ENCODE assay signal across 10 cellular contexts in genomic region chr6:106560966-106561740, GRCh38.
DNase-seq lines count a peak whose midpoint lies in the region; ATAC-seq, FAIRE-seq and TF ChIP-seq lines count a peak whose summit lies in the region.
"Had no signal": no experiment of that assay in that cellular context is flagged by ENCODE, and none has a peak within 500 bp of the region (broad histone marks: within the 10 kb centered on the region; RNA-seq: fewer than 3 reads in every experiment).

No MANE protein-coding gene starts in this region.

- H3K27me3 ChIP-seq in keratinocyte (ENCODE audit: control insufficient read depth, extremely low read depth, insufficient read depth, low read length), result no peaks in the 10 kb centered on the region

- H3K9ac ChIP-seq in keratinocyte (ENCODE audit: control insufficient read depth, extremely low read depth, insufficient read depth, low read length), result peak overlapping the region; percentile 41

- H3K4me1 ChIP-seq in keratinocyte (ENCODE audit: control insufficient read depth, extremely low read depth, insufficient read depth, low read length), result peaks cover 25% of the 10 kb centered on the region

- H2AFZ ChIP-seq in keratinocyte (ENCODE audit: control insufficient read depth, low read length), result no peak overlapping the region

- H3K27ac ChIP-seq in keratinocyte (ENCODE audit: control insufficient read depth, insufficient read depth, low read length), result peak overlapping the region; percentile 83

- no peaks in the 10 kb centered on the region for H3K9me3 ChIP-seq in keratinocyte (ENCODE audit: control insufficient read depth, low read depth, low read length)

- intact Hi-C loops in left cardiac atrium (cut with DNase I), result no loop called here

- peaks cover 17 to 26% of the 10 kb centered on the region in 2 experiments for H3K36me3 ChIP-seq in keratinocyte (ENCODE audit: control insufficient read depth in 2 of 2, extremely low read depth in 1 of 2, insufficient read depth in 2 of 2, low read length in 2 of 2)

- no peaks in the 10 kb centered on the region for H3K9me3 Mint-ChIP-seq in activated naive CD8-positive, alpha-beta T cell treated with anti-CD3 and anti-CD28 coated beads for 36 hours

- peaks cover 13% of the 10 kb centered on the region for H3K4me1 Mint-ChIP-seq in activated naive CD8-positive, alpha-beta T cell treated with anti-CD3 and anti-CD28 coated beads for 36 hours

- H3K4me2 ChIP-seq in keratinocyte (ENCODE audit: control insufficient read depth, extremely low read depth, insufficient read depth, low read depth, low read length), result peak overlapping the region; percentile 63

- no peak overlapping the region for H3K4me3 Mint-ChIP-seq in activated naive CD8-positive, alpha-beta T cell treated with anti-CD3 and anti-CD28 coated beads for 36 hours

- TF ChIP-seq CTCF in AG09309 (IDR thresholded peaks at IDR 0.05; ENCODE audit: control insufficient read depth, insufficient read depth, low read depth, low read length, missing control alignments) (no peak), keratinocyte (optimal IDR thresholded peaks at IDR 0.05 in 1 of 3, IDR thresholded peaks at IDR 0.05 in 1 of 3, conservative IDR thresholded peaks at IDR 0.05 in 1 of 3; ENCODE audit: extremely low read depth in 1 of 3, insufficient read depth in 2 of 3, low read length in 3 of 3) (no peak)

- peak; percentile 41 for DNase-seq in AG09309 (ENCODE audit: low read depth)
- DNase-seq in HT1080 (ENCODE audit: low read depth), result peak; percentile 55
- peak; percentile 11 for DNase-seq in activated naive CD8-positive, alpha-beta T cell treated with anti-CD3 and anti-CD28 coated beads for 36 hours
- no peak for DNase-seq in keratinocyte (ENCODE audit: low read depth, low spot score)
- DNase-seq in Ammon's horn (ENCODE audit: low spot score), result no peak
- no peak for DNase-seq in left cardiac atrium
- DNase-seq in activated CD4-positive, alpha-beta T cell treated with anti-CD3 and anti-CD28 coated beads for 4 hours, result no peak
- DNase-seq: retina; stimulated activated naive CD4-positive, alpha-beta T cell had no signal

- dilution Hi-C loops in keratinocyte (cut with MboI; ENCODE audit: extremely low pct_ligation_motif_present, low sequenced_read_pairs), result no loop called here

- no peaks in the 10 kb centered on the region for H3K27me3 Mint-ChIP-seq in activated naive CD8-positive, alpha-beta T cell treated with anti-CD3 and anti-CD28 coated beads for 36 hours

- H4K20me1 ChIP-seq in keratinocyte (ENCODE audit: control insufficient read depth, extremely low read depth, insufficient read depth, low read length), result no peaks in the 10 kb centered on the region

- H3K9me1 ChIP-seq in keratinocyte (ENCODE audit: control insufficient read depth, extremely low read depth, insufficient read depth, low read length), result no peaks in the 10 kb centered on the region

- FAIRE-seq in keratinocyte (lab: Jason Lieb, UNC), result peak; percentile 88

- no peak for ATAC-seq in left cardiac atrium
- no peak for ATAC-seq in HG02840 (IDR thresholded peaks at IDR 0.05; ENCODE audit: low FRiP score, unreplicated experiment)

- no peaks in the 10 kb centered on the region for H3K79me2 ChIP-seq in keratinocyte (ENCODE audit: control insufficient read depth, insufficient read depth, low read length)

- H3K36me3 Mint-ChIP-seq in activated naive CD8-positive, alpha-beta T cell treated with anti-CD3 and anti-CD28 coated beads for 36 hours, result peaks cover 10% of the 10 kb centered on the region

- H3K4me3 ChIP-seq in AG09309 (ENCODE audit: control insufficient read depth, low read depth, low read length) (no peak overlapping the region), keratinocyte (ENCODE audit: control insufficient read depth in 2 of 3, extremely low read depth in 1 of 3, insufficient read depth in 2 of 3, low read depth in 1 of 3, low read length in 3 of 3) (peak overlapping the region in 1 of 3 experiments; percentile 1)

- no peak overlapping the region for H3K27ac Mint-ChIP-seq in activated naive CD8-positive, alpha-beta T cell treated with anti-CD3 and anti-CD28 coated beads for 36 hours

Comparison
In these comparisons a context has a peak if more than half of its experiments do, and no peak if none do; other contexts are left out.
1. DNase-seq: peak in AG09309 (single experiment), HT1080 (single experiment) and activated naive CD8-positive, alpha-beta T cell treated with anti-CD3 and anti-CD28 coated beads for 36 hours (single experiment); none in keratinocyte (single experiment), Ammon's horn (single experiment), left cardiac atrium (single experiment) and activated CD4-positive, alpha-beta T cell treated with anti-CD3 and anti-CD28 coated beads for 4 hours (0 of 2).